In the genomic region with DNA sequence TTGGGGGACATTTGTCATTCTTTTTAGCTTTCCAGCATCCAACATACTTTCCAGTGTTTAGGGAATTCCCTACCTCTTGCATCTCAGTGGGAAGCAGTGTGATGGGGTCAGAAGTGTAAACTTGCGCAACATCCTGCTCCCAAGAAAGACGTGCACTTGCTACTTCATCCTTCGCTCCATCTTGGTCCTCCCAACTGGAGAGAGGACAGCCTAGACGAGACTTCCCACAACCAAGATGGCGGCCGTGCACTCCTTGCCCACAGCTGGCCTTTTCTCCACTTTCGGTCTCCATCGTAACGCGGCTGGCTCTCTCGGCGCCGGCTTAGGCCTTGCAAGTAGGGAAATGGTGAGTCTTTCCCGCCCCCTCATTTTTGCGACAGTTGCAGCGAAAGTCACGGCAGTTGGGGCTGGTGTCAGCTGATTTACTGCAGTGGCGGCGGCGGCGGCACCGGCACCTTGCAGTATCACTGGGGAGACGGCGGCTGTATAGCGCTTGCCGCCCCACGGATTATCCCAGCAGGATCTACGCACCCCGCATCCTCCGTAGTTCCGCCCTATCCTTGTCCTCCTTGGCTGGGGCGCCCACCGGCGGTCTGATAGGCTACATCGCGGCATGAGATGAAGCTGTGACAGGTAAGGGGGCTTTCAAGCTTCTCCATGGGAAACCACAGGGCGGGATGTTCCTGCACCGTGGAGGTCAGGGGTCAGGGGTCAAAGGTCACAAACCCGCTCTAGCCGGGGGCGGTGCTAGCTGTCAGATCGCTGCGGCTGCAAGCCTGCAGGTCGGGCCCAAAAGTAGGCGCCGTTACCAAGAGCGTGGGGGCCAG, we compare ENCODE assay signal across 8 cellular contexts. TPM values are rescaled to one million over a fixed set of nuclear protein-coding genes. Genes with fewer than 3 reads are reported as not detected.
DNase-seq lines count a peak whose midpoint lies in the region; ATAC-seq and TF ChIP-seq lines count a peak whose summit lies in the region.

A gene (plus strand): TSS at position 416 of the 827 bp plus-strand sequence. CDS start 21,157 bp downstream, outside the sequence.

- no peaks in the 10 kb centered on the region for H3K27me3 ChIP-seq in ovary
- H3K27me3 ChIP-seq in thyroid gland: no peaks in the 10 kb centered on the region

- TF ChIP-seq EP300 in ovary (IDR thresholded peaks at IDR 0.05): no peak

- H3K4me3 ChIP-seq in GM12864 (ENCODE audit: low read depth, low read length): peak within 1 kb of the TSS; percentile 86
- H3K4me3 ChIP-seq in ovary: peak within 1 kb of the TSS; percentile 89
- H3K4me3 ChIP-seq in thyroid gland (replicated peaks in 1 of 3): peak within 1 kb of the TSS; percentile 51 to 89 (median 78)

- TF ChIP-seq CTCF in GM12864 (IDR thresholded peaks at IDR 0.05; ENCODE audit: low read depth, low read length, missing control alignments) (no peak), ovary (IDR thresholded peaks at IDR 0.05) (no peak), thyroid gland (IDR thresholded peaks at IDR 0.05) (peak in 1 of 6 experiments; percentile 25)

- H3K27ac ChIP-seq in ovary: peak within 1 kb of the TSS in 1 of 2 donors; percentile 53
- H3K27ac ChIP-seq in thyroid gland: peak within 1 kb of the TSS; percentile 53 to 83 (median 75)

- 0 to 1% (median 1%) methylated on average over 41 to 47 of the region's 47 CpGs for WGBS in ovary, 3 donors
- 0 to 1% methylated on average over 25 to 38 of the region's 47 CpGs for WGBS in thyroid gland, 2 donors

- intact Hi-C loops in Right ventricle myocardium inferior (cut with DNase I): loop anchor here (1.0 kb wide), 1 partner anchor 13 kb away; a partner anchor contains a TSS
- intact Hi-C loops in ovary (cut with DNase I): no loop called here
- intact Hi-C loops in thyroid gland (cut with DNase I): no loop called here

- peak; percentile 98 for DNase-seq in GM12864 (ENCODE audit: low read depth)
- DNase-seq in NCI-H1417 (lab: John Stamatoyannopoulos, UW): peak; percentile 96 to 100 (median 100)
- peak; percentile 77 to 95 for DNase-seq in SW 1271 (lab: John Stamatoyannopoulos, UW)
- peak; percentile 91 for DNase-seq in activated naive CD8-positive, alpha-beta T cell treated with anti-CD3 and anti-CD28 coated beads, Interleukin-2, amount 50 U/mL, for 16 hours (ENCODE audit: low read depth, low spot score)
- DNase-seq in Right ventricle myocardium inferior (ENCODE audit: missing footprints): peak; percentile 98
- DNase-seq in ovary: peak; percentile 93 to 96 (median 94)
- peak; percentile 98 to 99 for DNase-seq in thyroid gland

- TF ChIP-seq POLR2A in ovary (IDR thresholded peaks at IDR 0.05) (no peak), thyroid gland (IDR thresholded peaks at IDR 0.05) (peak in 1 of 2 donors; percentile 68)

- H3K4me1 ChIP-seq in ovary (ENCODE audit: insufficient read depth) (peaks cover 2% of the 10 kb centered on the region), thyroid gland (peaks cover 0 to 9% of the 10 kb centered on the region in 2 donors)

- H3K9me3 ChIP-seq in ovary (no peaks in the 10 kb centered on the region), thyroid gland (no peaks in the 10 kb centered on the region)

- ATAC-seq in HG02759 (IDR thresholded peaks at IDR 0.05; ENCODE audit: unreplicated experiment): peak; percentile 95
- ATAC-seq in Right ventricle myocardium inferior: peak; percentile 99

- H3K36me3 ChIP-seq in ovary (no peaks in the 10 kb centered on the region), thyroid gland (no peaks in the 10 kb centered on the region)

RNA-seq across cellular contexts. Expression of the gene that starts here (rescaled TPM):
- total RNA-seq in Right ventricle myocardium inferior (21.8 TPM), ovary (10 to 100 TPM; 21.9 to 29.1 (median 24.9) TPM), thyroid gland (10 to 100 TPM; 42.0 to 88.8 (median 49.6) TPM)
- polyA plus RNA-seq in ovary: 10 to 100 TPM in 1 of 2 donors, 1 to 10 TPM in 1; 4.8 to 13.5 TPM
